In the genomic region with DNA sequence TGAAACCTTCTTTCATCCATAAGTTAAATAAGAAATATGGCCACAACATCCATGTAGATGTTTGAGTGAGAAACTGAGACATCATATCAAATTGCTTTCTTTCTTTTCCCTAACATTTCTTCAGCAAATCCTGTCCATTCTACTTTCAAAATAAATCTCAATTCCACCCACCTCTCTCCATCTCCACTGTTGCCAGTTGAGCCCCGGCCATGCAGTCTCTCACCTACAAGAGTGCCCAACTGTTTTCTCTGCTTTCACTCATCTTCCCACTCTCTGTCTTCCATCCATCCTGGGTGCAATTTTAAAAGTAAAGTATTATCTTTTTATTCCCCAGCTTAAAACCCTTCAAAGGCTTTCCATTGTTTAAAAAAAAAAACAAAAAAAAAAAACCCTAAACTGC, we compare ENCODE assay signal across 33 cellular contexts.
"Had no signal": no experiment of that assay in that cellular context is flagged by ENCODE, and none has a peak within 500 bp of the region (broad histone marks: within the 10 kb centered on the region; RNA-seq: fewer than 3 reads in every experiment).

No MANE protein-coding gene starts in this region.

- H3K27me3 Mint-ChIP-seq: activated naive CD4-positive, alpha-beta T cell treated with anti-CD3 and anti-CD28 coated beads, Interleukin-2, amount 10 ng/mL, durations not matched to agents 7 days and 5 days; activated naive CD4-positive, alpha-beta T cell treated with anti-CD3 and anti-CD28 coated beads, Interleukin-2, amount 50 U/mL, for 24 hours; activated naive CD8-positive, alpha-beta T cell treated with anti-CD3 and anti-CD28 coated beads for 36 hours; activated naive CD8-positive, alpha-beta T cell treated with anti-CD3 and anti-CD28 coated beads, Interleukin-2, amount 10 ng/mL, durations not matched to agents 7 days and 5 days; activated naive CD8-positive, alpha-beta T cell treated with anti-CD3 and anti-CD28 coated beads, Interleukin-2, amount 50 U/mL, for 24 hours; activated T-cell treated with anti-CD3 and anti-CD28 coated beads, Interleukin-2, amount 50 U/mL, for 24 hours; activated T-helper 17 cell treated with anti-CD3 and anti-CD28 coated beads, Interleukin-2, amount 50 U/mL, for 72 hours; central memory CD8-positive, alpha-beta T cell had no signal

- H3K36me3 Mint-ChIP-seq: activated naive CD4-positive, alpha-beta T cell treated with anti-CD3 and anti-CD28 coated beads, Interleukin-2, amount 10 ng/mL, durations not matched to agents 7 days and 5 days; activated naive CD4-positive, alpha-beta T cell treated with anti-CD3 and anti-CD28 coated beads, Interleukin-2, amount 50 U/mL, for 24 hours; activated naive CD4-positive, alpha-beta T cell treated with anti-CD3 and anti-CD28 coated beads, Interleukin-2, amount 50 U/mL, for 72 hours; activated naive CD8-positive, alpha-beta T cell; activated naive CD8-positive, alpha-beta T cell treated with anti-CD3 and anti-CD28 coated beads for 36 hours; activated naive CD8-positive, alpha-beta T cell treated with anti-CD3 and anti-CD28 coated beads, Interleukin-2, amount 10 ng/mL, durations not matched to agents 7 days and 5 days; brain had no signal

- H3K9me3 Mint-ChIP-seq: activated T-cell treated with anti-CD3 and anti-CD28 coated beads, Interleukin-2, amount 50 U/mL, for 24 hours; activated T-helper 1 cell treated with anti-CD3 and anti-CD28 coated beads, Interleukin-12 subunit alpha, Interleukin-12 subunit beta, Interleukin-2, Interleukin-4 antibody, amounts not matched to agents 30 ng/mL and 10 ng/mL and 1 ng/mL, durations not matched to agents 14 hours and 24 hours and 36 hours; activated T-helper 2 cell treated with anti-CD3 and anti-CD28 coated beads, Interferon-gamma antibody, Interleukin-2, Interleukin-4, amounts not matched to agents 10 μg/mL and 5 μg/mL and 100 μg/mL, durations not matched to agents 14 hours and 24 hours and 36 hours had no signal

- H3K27ac Mint-ChIP-seq: activated naive CD4-positive, alpha-beta T cell treated with anti-CD3 and anti-CD28 coated beads for 36 hours; activated naive CD4-positive, alpha-beta T cell treated with anti-CD3 and anti-CD28 coated beads, Interleukin-2, amount 10 ng/mL, durations not matched to agents 7 days and 5 days; activated naive CD4-positive, alpha-beta T cell treated with anti-CD3 and anti-CD28 coated beads, Interleukin-2, amount 50 U/mL, for 24 hours; activated naive CD4-positive, alpha-beta T cell treated with anti-CD3 and anti-CD28 coated beads, Interleukin-2, amount 50 U/mL, for 72 hours; activated naive CD8-positive, alpha-beta T cell; activated naive CD8-positive, alpha-beta T cell treated with anti-CD3 and anti-CD28 coated beads for 36 hours; activated naive CD8-positive, alpha-beta T cell treated with anti-CD3 and anti-CD28 coated beads, Interleukin-2, amount 10 ng/mL, durations not matched to agents 7 days and 5 days; activated naive CD8-positive, alpha-beta T cell treated with anti-CD3 and anti-CD28 coated beads, Interleukin-2, amount 50 U/mL, for 24 hours; activated T-cell treated with anti-CD3 and anti-CD28 coated beads, Interleukin-2, amount 50 U/mL, for 24 hours; activated T-cell treated with anti-CD3 and anti-CD28 coated beads, Interleukin-2, amount 50 U/mL, for 72 hours; activated T-helper 1 cell treated with anti-CD3 and anti-CD28 coated beads, Interleukin-12 subunit alpha, Interleukin-12 subunit beta, Interleukin-2, Interleukin-4 antibody, amounts not matched to agents 30 ng/mL and 10 ng/mL and 1 ng/mL, durations not matched to agents 14 hours and 24 hours and 36 hours; activated T-helper 17 cell treated with anti-CD3 and anti-CD28 coated beads, Interleukin-2, amount 50 U/mL, for 72 hours; activated T-helper 2 cell treated with anti-CD3 and anti-CD28 coated beads, Interferon-gamma antibody, Interleukin-2, Interleukin-4, amounts not matched to agents 10 μg/mL and 5 μg/mL and 100 μg/mL, durations not matched to agents 14 hours and 24 hours and 36 hours; brain had no signal

- H3K4me1 Mint-ChIP-seq: activated naive CD4-positive, alpha-beta T cell treated with anti-CD3 and anti-CD28 coated beads, Interleukin-2, amount 10 ng/mL, durations not matched to agents 7 days and 5 days; activated naive CD4-positive, alpha-beta T cell treated with anti-CD3 and anti-CD28 coated beads, Interleukin-2, amount 50 U/mL, for 24 hours; activated naive CD8-positive, alpha-beta T cell treated with anti-CD3 and anti-CD28 coated beads for 36 hours; activated naive CD8-positive, alpha-beta T cell treated with anti-CD3 and anti-CD28 coated beads, Interleukin-2, amount 10 ng/mL, durations not matched to agents 7 days and 5 days; activated naive CD8-positive, alpha-beta T cell treated with anti-CD3 and anti-CD28 coated beads, Interleukin-2, amount 50 U/mL, for 24 hours; activated T-helper 17 cell treated with anti-CD3 and anti-CD28 coated beads, Interleukin-2, amount 50 U/mL, for 72 hours; central memory CD8-positive, alpha-beta T cell had no signal

- H3K4me3 Mint-ChIP-seq: activated naive CD4-positive, alpha-beta T cell treated with anti-CD3 and anti-CD28 coated beads for 36 hours; activated naive CD4-positive, alpha-beta T cell treated with anti-CD3 and anti-CD28 coated beads, Interleukin-2, amount 10 ng/mL, durations not matched to agents 7 days and 5 days; activated naive CD4-positive, alpha-beta T cell treated with anti-CD3 and anti-CD28 coated beads, Interleukin-2, amount 50 U/mL, for 24 hours; activated naive CD8-positive, alpha-beta T cell; activated naive CD8-positive, alpha-beta T cell treated with anti-CD3 and anti-CD28 coated beads for 36 hours; activated naive CD8-positive, alpha-beta T cell treated with anti-CD3 and anti-CD28 coated beads, Interleukin-2, amount 10 ng/mL, durations not matched to agents 7 days and 5 days; activated naive CD8-positive, alpha-beta T cell treated with anti-CD3 and anti-CD28 coated beads, Interleukin-2, amount 50 U/mL, for 24 hours; activated T-cell treated with anti-CD3 and anti-CD28 coated beads, Interleukin-2, amount 50 U/mL, for 24 hours; activated T-cell treated with anti-CD3 and anti-CD28 coated beads, Interleukin-2, amount 50 U/mL, for 4 hours; activated T-cell treated with anti-CD3 and anti-CD28 coated beads, Interleukin-2, amount 50 U/mL, for 72 hours; activated T-helper 1 cell treated with anti-CD3 and anti-CD28 coated beads, Interleukin-12 subunit alpha, Interleukin-12 subunit beta, Interleukin-2, Interleukin-4 antibody, amounts not matched to agents 30 ng/mL and 10 ng/mL and 1 ng/mL, durations not matched to agents 14 hours and 24 hours and 36 hours; activated T-helper 17 cell treated with anti-CD3 and anti-CD28 coated beads, Interleukin-2, amount 50 U/mL, for 72 hours; brain; central memory CD8-positive, alpha-beta T cell had no signal

- DNase-seq: activated effector memory CD4-positive, alpha-beta T cell treated with anti-CD3 and anti-CD28 coated beads, Interleukin-2, amount 50 U/mL, for 16 hours; activated effector memory CD4-positive, alpha-beta T cell treated with Interleukin-2 at 50 U/mL for 16 hours; activated gamma-delta T cell; activated gamma-delta T cell treated with Interleukin-2 at 50 U/mL for 16 hours; activated naive CD4-positive, alpha-beta T cell; activated naive CD4-positive, alpha-beta T cell treated with anti-CD3 and anti-CD28 coated beads for 36 hours; activated naive CD4-positive, alpha-beta T cell treated with anti-CD3 and anti-CD28 coated beads, Interleukin-2, amount 10 ng/mL, durations not matched to agents 7 days and 5 days; activated naive CD4-positive, alpha-beta T cell treated with anti-CD3 and anti-CD28 coated beads, Interleukin-2, amount 50 U/mL, for 16 hours; activated naive CD4-positive, alpha-beta T cell treated with Interleukin-2 at 50 U/mL for 16 hours; activated naive CD8-positive, alpha-beta T cell treated with anti-CD3 and anti-CD28 coated beads for 36 hours; activated naive CD8-positive, alpha-beta T cell treated with anti-CD3 and anti-CD28 coated beads, Interleukin-2, amount 10 ng/mL, durations not matched to agents 7 days and 5 days; activated naive CD8-positive, alpha-beta T cell treated with anti-CD3 and anti-CD28 coated beads, Interleukin-2, amount 50 U/mL, for 24 hours; activated T-cell treated with anti-CD3 and anti-CD28 coated beads, Interleukin-2, amount 50 U/mL, for 1 hour; activated T-cell treated with anti-CD3 and anti-CD28 coated beads, Interleukin-2, amount 50 U/mL, for 24 hours; activated T-cell treated with anti-CD3 and anti-CD28 coated beads, Interleukin-2, amount 50 U/mL, for 4 hours; activated T-cell treated with anti-CD3 and anti-CD28 coated beads, Interleukin-2, amount 50 U/mL, for 48 hours; activated T-cell treated with anti-CD3 and anti-CD28 coated beads, Interleukin-2, amount 50 U/mL, for 72 hours; adrenal gland; amniotic stem cell; amygdala; aorta; body of pancreas; brain microvascular endothelial cell; central memory CD4-positive, alpha-beta T cell; cerebellar nuclear complex had no signal

- ATAC-seq: activated naive CD4-positive, alpha-beta T cell treated with anti-CD3 and anti-CD28 coated beads, Interleukin-2, amount 50 U/mL, for 72 hours; activated naive CD8-positive, alpha-beta T cell treated with anti-CD3 and anti-CD28 coated beads, Interleukin-2, amount 50 U/mL, for 24 hours; activated T-cell treated with anti-CD3 and anti-CD28 coated beads, Interleukin-2, amount 50 U/mL, for 4 hours; activated T-cell treated with anti-CD3 and anti-CD28 coated beads, Interleukin-2, amount 50 U/mL, for 72 hours; activated T-helper 17 cell treated with anti-CD3 and anti-CD28 coated beads, Interleukin-2, amount 50 U/mL, for 72 hours; body of pancreas had no signal
